In genomic region chr10:5937016-5937415, GRCh38 we compare ENCODE assay signal across 16 cellular contexts. TPM values are rescaled to one million over a fixed set of nuclear protein-coding genes. Genes with fewer than 3 reads are reported as not detected.
DNase-seq lines count a peak whose midpoint lies in the region; ATAC-seq and TF ChIP-seq lines count a peak whose summit lies in the region.
"Had no signal": no experiment of that assay in that cellular context is flagged by ENCODE, and none has a peak within 500 bp of the region (broad histone marks: within the 10 kb centered on the region; RNA-seq: fewer than 3 reads in every experiment).

No MANE protein-coding gene starts in this region.

- H3K79me1 ChIP-seq in neuronal stem cell (ENCODE audit: low read depth, low read length) = no peaks in the 10 kb centered on the region

- H2BK12ac ChIP-seq in neuronal stem cell (ENCODE audit: low read length) = no peak overlapping the region

- intact Hi-C loops in MCF 10A (cut with micrococcal nuclease) = no loop called here
- intact Hi-C loops in breast epithelium (cut with DNase I; ENCODE audit: low total_unique reads) = no loop called here
- intact Hi-C loops in OCI-LY7 (cut with micrococcal nuclease; ENCODE audit: unreplicated experiment) = no loop called here
- intact Hi-C loops in mammary epithelial cell (cut with micrococcal nuclease) = no loop called here

- no peaks in the 10 kb centered on the region for H3K27me3 ChIP-seq in breast epithelium
- H3K27me3 ChIP-seq in mammary epithelial cell (ENCODE audit: insufficient read depth, low read length) = no peaks in the 10 kb centered on the region
- no peaks in the 10 kb centered on the region for H3K27me3 ChIP-seq in neuronal stem cell (ENCODE audit: control insufficient read depth in 3 of 3, insufficient read depth in 3 of 3, low read depth in 1 of 3, low read length in 3 of 3)
- H3K27me3 ChIP-seq: BLaER1 had no signal

- no peak overlapping the region for H3K4me3 ChIP-seq in breast epithelium
- H3K4me3 ChIP-seq in OCI-LY7 (ENCODE audit: low read depth, low read length, poor library complexity, severe bottlenecking) = no peak overlapping the region
- H3K4me3 ChIP-seq in mammary epithelial cell (replicated peaks in 1 of 3; ENCODE audit: insufficient read depth in 1 of 3, low read depth in 2 of 3, low read length in 3 of 3) = no peak overlapping the region
- no peak overlapping the region for H3K4me3 ChIP-seq in neuronal stem cell (ENCODE audit: low read length in 2 of 2)
- H3K4me3 ChIP-seq: A549, BLaER1 had no signal

- peaks cover 62% of the 10 kb centered on the region for H3K36me3 Mint-ChIP-seq in MCF 10A (ENCODE audit: insufficient read depth, unreplicated experiment)

- CTCF ChIA-PET in MCF 10A (lab: Yijun Ruan, JAX) = interaction anchor here (0.9 to 1.1 kb wide), 3 partner anchors 12 to 77 kb away, joined by 3 to 4 read pairs (median 4); no protein-coding TSS in a partner anchor
- CTCF ChIA-PET in OCI-LY7 (lab: Charles Lee; ENCODE audit: unreplicated experiment) = no interaction called here
- CTCF ChIA-PET in mammary epithelial cell (lab: Charles Lee; ENCODE audit: low non-redundant PET) = no interaction called here

- no peak overlapping the region for H4K91ac ChIP-seq in neuronal stem cell (ENCODE audit: low read depth, low read length, poor library complexity)

- no peak for TF ChIP-seq POLR2A in breast epithelium (IDR thresholded peaks at IDR 0.05)

- H3K9ac ChIP-seq in mammary epithelial cell (ENCODE audit: insufficient read depth, low read length) (no peak overlapping the region), neuronal stem cell (ENCODE audit: low read depth, low read length, poor library complexity) (no peak overlapping the region)
- H3K9ac ChIP-seq: BLaER1 had no signal

- TF ChIP-seq CTCF in MCF 10A (IDR thresholded peaks at IDR 0.05; ENCODE audit: unreplicated experiment) (no peak), breast epithelium (IDR thresholded peaks at IDR 0.05) (no peak), OCI-LY7 (conservative IDR thresholded peaks at IDR 0.05; ENCODE audit: low read length) (no peak), mammary epithelial cell (conservative IDR thresholded peaks at IDR 0.05 in 1 of 2, IDR thresholded peaks at IDR 0.05 in 1 of 2; ENCODE audit: extremely low read depth in 1 of 2, insufficient read depth in 1 of 2, low read depth in 1 of 2, low read length in 2 of 2) (no peak)

- no peak overlapping the region for H2BK120ac ChIP-seq in neuronal stem cell (ENCODE audit: low read depth, low read length)

- H3K18ac ChIP-seq in neuronal stem cell (ENCODE audit: low read length) = no peak overlapping the region

- ATAC-seq in HG02642 (IDR thresholded peaks at IDR 0.05; ENCODE audit: poor library complexity, unreplicated experiment) = no peak
- ATAC-seq: A549; CD8-positive, alpha-beta T cell had no signal

- no peak overlapping the region for H3K4me3 Mint-ChIP-seq in MCF 10A (ENCODE audit: unreplicated experiment)
- H3K4me3 Mint-ChIP-seq: CD8-positive, alpha-beta T cell; H9 had no signal

- no peaks in the 10 kb centered on the region for H3K79me2 ChIP-seq in OCI-LY7 (ENCODE audit: insufficient read depth, low read depth, low read length)
- H3K79me2 ChIP-seq in mammary epithelial cell (ENCODE audit: insufficient read depth, low read length) = no peaks in the 10 kb centered on the region

- H3K9me3 ChIP-seq in breast epithelium (no peaks in the 10 kb centered on the region), OCI-LY7 (ENCODE audit: low read length) (no peaks in the 10 kb centered on the region), mammary epithelial cell (replicated peaks; ENCODE audit: insufficient read depth, low read length) (no peaks in the 10 kb centered on the region), neuronal stem cell (replicated peaks in 1 of 2; ENCODE audit: control insufficient read depth in 2 of 2, insufficient read depth in 1 of 2, low read depth in 1 of 2, low read length in 2 of 2) (peaks cover 0 to 2% of the 10 kb centered on the region in 2 donors)
- H3K9me3 ChIP-seq: A549, BLaER1 had no signal

- no peaks in the 10 kb centered on the region for H3K9me3 Mint-ChIP-seq in MCF 10A (ENCODE audit: unreplicated experiment)
- H3K9me3 Mint-ChIP-seq: CD8-positive, alpha-beta T cell; H9 had no signal

- H3K4me2 ChIP-seq in OCI-LY7 (ENCODE audit: low read length) (no peak overlapping the region), mammary epithelial cell (ENCODE audit: insufficient read depth, low read depth, low read length) (no peak overlapping the region), neuronal stem cell (ENCODE audit: insufficient read depth, low read length, poor library complexity, severe bottlenecking) (no peak overlapping the region)
- H3K4me2 ChIP-seq: A549, BLaER1 had no signal

- no peaks in the 10 kb centered on the region for H4K20me1 ChIP-seq in OCI-LY7 (ENCODE audit: insufficient read depth, low read length)
- H4K20me1 ChIP-seq in mammary epithelial cell (ENCODE audit: insufficient read depth, low read length) = no peaks in the 10 kb centered on the region
- H4K20me1 ChIP-seq: BLaER1 had no signal

- H3K4me1 ChIP-seq in breast epithelium = no peaks in the 10 kb centered on the region
- H3K4me1 ChIP-seq in OCI-LY7 (ENCODE audit: insufficient read depth, low read length, poor library complexity, severe bottlenecking) = no peaks in the 10 kb centered on the region
- no peaks in the 10 kb centered on the region for H3K4me1 ChIP-seq in mammary epithelial cell (ENCODE audit: insufficient read depth, low read length)
- peaks cover 0 to 2% of the 10 kb centered on the region in 2 donors for H3K4me1 ChIP-seq in neuronal stem cell (ENCODE audit: control insufficient read depth in 2 of 2, insufficient read depth in 1 of 2, low read depth in 1 of 2, low read length in 2 of 2)
- H3K4me1 ChIP-seq: A549 had no signal

- H3K27ac Mint-ChIP-seq in MCF 10A (ENCODE audit: low read depth, unreplicated experiment) = no peak overlapping the region
- H3K27ac Mint-ChIP-seq: H9 had no signal

- H3K14ac ChIP-seq in neuronal stem cell (ENCODE audit: low read length) = no peak overlapping the region

- H3K9me2 ChIP-seq in OCI-LY7 (ENCODE audit: insufficient read depth, low read length) = no peaks in the 10 kb centered on the region

- H3K4ac ChIP-seq in neuronal stem cell (ENCODE audit: low read length) = no peak overlapping the region

- 95% methylated on average over 18 of the region's 18 CpGs for WGBS in mammary epithelial cell (ENCODE audit: low coverage, missing lambda C conversion rate)
- no CpG with 5 or more reads among the region's 18 CpGs for WGBS in neuronal stem cell (ENCODE audit: extremely low coverage in 2 of 2, insufficient read length in 2 of 2, insufficient replicate concordance in 1 of 2), 2 donors

- BruUV-seq in MCF 10A (replicated peaks; lab: Mats Ljungman, UMichigan) (TSS peak; percentile 61), OCI-LY7 (replicated peaks; lab: Mats Ljungman, UMichigan) (TSS peak; percentile 65), mammary epithelial cell (replicated peaks; lab: Mats Ljungman, UMichigan) (TSS peak; percentile 82)

- H3K4me1 Mint-ChIP-seq in MCF 10A (ENCODE audit: insufficient read depth, unreplicated experiment) = no peaks in the 10 kb centered on the region
- H3K4me1 Mint-ChIP-seq: H9 had no signal

- H3K27ac ChIP-seq in breast epithelium (no peak overlapping the region), OCI-LY7 (ENCODE audit: low read depth, low read length, poor library complexity, severe bottlenecking) (no peak overlapping the region), mammary epithelial cell (ENCODE audit: insufficient read depth, low read depth, low read length) (no peak overlapping the region), neuronal stem cell (replicated peaks; ENCODE audit: low read length) (no peak overlapping the region)
- H3K27ac ChIP-seq: 22Rv1, A549, BLaER1 had no signal

- DNase-seq in MCF 10A (ENCODE audit: unreplicated experiment) = no peak
- no peak for DNase-seq in breast epithelium (ENCODE audit: low spot score in 2 of 2)
- DNase-seq in OCI-LY7 (ENCODE audit: low spot score) = no peak
- DNase-seq in mammary epithelial cell = no peak
- no peak for DNase-seq in neuronal stem cell (ENCODE audit: low spot score)
- DNase-seq in DMS 273 (lab: John Stamatoyannopoulos, UW; ENCODE audit: unreplicated experiment) = no peak
- DNase-seq in NCI-H2196 treated with DMSO at 0.1 percent for 48 hours (lab: John Stamatoyannopoulos, UW; ENCODE audit: unreplicated experiment) = no peak
- DNase-seq: CD8-positive, alpha-beta T cell; DMS153; DMS79; GDM1; H9 had no signal

- H2AFZ ChIP-seq in OCI-LY7 (ENCODE audit: low read length) = no peak overlapping the region
- H2AFZ ChIP-seq in mammary epithelial cell (ENCODE audit: low read depth, low read length) = no peak overlapping the region
- no peak overlapping the region for H2AFZ ChIP-seq in neuronal stem cell (ENCODE audit: low read length)

- no peak overlapping the region for H2BK15ac ChIP-seq in neuronal stem cell (ENCODE audit: low read length)

- no peak overlapping the region for H3K23ac ChIP-seq in neuronal stem cell (ENCODE audit: low read depth, low read length, poor library complexity)

- peak overlapping the region; percentile 9 for H4K8ac ChIP-seq in neuronal stem cell (ENCODE audit: low read depth, low read length)

- H3K36me3 ChIP-seq in breast epithelium (peaks cover 16% of the 10 kb centered on the region), OCI-LY7 (ENCODE audit: insufficient read depth, low read length) (peaks cover 42% of the 10 kb centered on the region), mammary epithelial cell (ENCODE audit: insufficient read depth, low read length) (peaks cover 25% of the 10 kb centered on the region), neuronal stem cell (replicated peaks in 1 of 2; ENCODE audit: control insufficient read depth in 2 of 2, insufficient read depth in 2 of 2, low read length in 2 of 2) (peaks cover 27 to 67% of the 10 kb centered on the region in 2 donors)

- H2BK5ac ChIP-seq in neuronal stem cell (ENCODE audit: low read length) = no peak overlapping the region

- H2AK5ac ChIP-seq in neuronal stem cell (ENCODE audit: low read depth, low read length) = no peak overlapping the region

- dilution Hi-C loops in mammary epithelial cell (cut with HindIII; ENCODE audit: low sequenced_read_pairs) = no loop called here

- in situ Hi-C loops in mammary epithelial cell (cut with MboI; ENCODE audit: low sequenced_read_pairs in 2 of 2) = no loop called here

- H3K27me3 Mint-ChIP-seq in MCF 10A (ENCODE audit: insufficient read depth, unreplicated experiment) = no peaks in the 10 kb centered on the region

- POLR2A ChIA-PET in MCF 10A (lab: Yijun Ruan, JAX) = interaction anchor here (0.7 to 2.8 kb wide), 3 partner anchors 40 to 1960 kb away, joined by 3 to 8 read pairs (median 4); partner anchors contain the start of gene IL15RA
- POLR2A ChIA-PET in OCI-LY7 (lab: Charles Lee) = interaction anchor here (0.5 kb wide), 1 partner anchor 43 kb away, joined by 3 read pairs; no protein-coding TSS in a partner anchor

RNA-seq across cellular contexts. Expression of gene IL15RA, which starts 40.3 kb away (rescaled TPM):
- 6.0 and 7.9 TPM in 2 replicates for total RNA-seq in MCF 10A (2022)
- total RNA-seq in breast epithelium = 10 to 100 TPM; 15.1 to 35.7 (median 25.9) TPM
- total RNA-seq in OCI-LY7 (2014; rRNA removed; shearing (Covaris generic)) = 5.5 and 14.5 TPM in 2 replicates
- 5.9 and 7.6 TPM in 2 replicates for total RNA-seq in OCI-LY7 (2022)
- 1 to 10 TPM; 1.8 to 2.2 TPM for total RNA-seq in mammary epithelial cell
- 2.6 TPM for polyA plus RNA-seq in mammary epithelial cell
- polyA minus RNA-seq in mammary epithelial cell = 1.3 TPM
- polyA plus RNA-seq in neuronal stem cell (2013, experiment 1 of 2) = not detected
- polyA plus RNA-seq in neuronal stem cell (2013, experiment 2 of 2) = not detected

RNA-seq across cellular contexts. Expression of gene FBH1, which starts 47.0 kb away (rescaled TPM):
- 61.8 and 70.5 TPM in 2 replicates for total RNA-seq in MCF 10A (2022)
- total RNA-seq in breast epithelium = 100 to 1,000 TPM in 2 of 3 donors, 10 to 100 TPM in 1; 91.2 to 115 (median 109) TPM
- total RNA-seq in OCI-LY7 (2014; rRNA removed; shearing (Covaris generic)) = 61.9 and 65.6 TPM in 2 replicates
- total RNA-seq in OCI-LY7 (2022) = 58.1 and 67.4 TPM in 2 replicates
- total RNA-seq in mammary epithelial cell = 10 to 100 TPM; 62.7 to 77.3 TPM
- polyA plus RNA-seq in mammary epithelial cell = 49.3 TPM
- 161 TPM for polyA minus RNA-seq in mammary epithelial cell
- 23.7 TPM for polyA plus RNA-seq in neuronal stem cell (2013, experiment 1 of 2)
- polyA plus RNA-seq in neuronal stem cell (2013, experiment 2 of 2) = 24.3 TPM

RNA-seq across cellular contexts. Expression of gene ANKRD16, which starts 47.3 kb away (rescaled TPM):
- total RNA-seq in MCF 10A (2022) (9.9 and 10.6 TPM in 2 replicates), breast epithelium (10 to 100 TPM in 1 of 3 donors, 1 to 10 TPM in 2; 5.9 to 13.1 (median 8.8) TPM), OCI-LY7 (2022) (12.0 and 15.0 TPM in 2 replicates), mammary epithelial cell (1 to 10 TPM; 8.2 to 8.4 TPM)
- 7.9 and 15.2 TPM in 2 replicates for total RNA-seq in OCI-LY7 (2014; rRNA removed; shearing (Covaris generic))
- polyA plus RNA-seq in mammary epithelial cell = 6.8 TPM
- polyA minus RNA-seq in mammary epithelial cell = 2.8 TPM
- 5.0 TPM for polyA plus RNA-seq in neuronal stem cell (2013, experiment 1 of 2)
- polyA plus RNA-seq in neuronal stem cell (2013, experiment 2 of 2) = 4.8 TPM
